7 cellular contexts compared by ENCODE assay signal in the genomic region with DNA sequence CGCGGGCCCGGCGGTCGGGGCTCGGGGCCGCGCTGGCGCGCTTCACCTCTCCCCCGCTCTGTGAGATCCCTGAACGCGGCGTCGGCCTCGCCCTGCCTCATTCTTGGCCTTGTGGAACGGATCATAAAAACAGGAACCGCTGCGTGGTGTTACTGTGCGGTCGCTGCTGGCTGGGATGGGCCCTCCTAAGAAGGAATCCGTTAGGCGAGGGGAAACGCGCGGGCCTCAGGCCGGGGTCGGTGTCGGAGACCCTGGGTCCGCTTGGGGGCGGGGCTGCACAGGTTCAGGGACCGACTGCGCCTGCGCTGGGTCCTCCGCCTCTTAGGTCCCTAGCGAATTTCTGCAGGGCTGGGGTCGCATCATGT. TPM values are rescaled to one million over a fixed set of nuclear protein-coding genes. Genes with fewer than 3 reads are reported as not detected.
DNase-seq lines count a peak whose midpoint lies in the region; ATAC-seq and TF ChIP-seq lines count a peak whose summit lies in the region.

No MANE protein-coding gene starts in this region.

- H3K4me3 Mint-ChIP-seq in WTC11, result peak overlapping the region; percentile 92

- H3K27ac Mint-ChIP-seq in WTC11, result no peak overlapping the region; the same call in 1 of the 2 replicates

- DNase-seq in NCI-H2029 treated with DMSO at 0.1 percent for 48 hours (lab: John Stamatoyannopoulos, UW) (peak; percentile 10), WTC11 (ENCODE audit: low spot score) (peak; percentile 91), cardiac fibroblast (ENCODE audit: low read depth in 2 of 2) (peak; percentile 66 to 71), iris pigment epithelial cell (ENCODE audit: low read depth) (peak; percentile 44)
- DNase-seq in stimulated activated CD4-positive, alpha-beta T cell treated with anti-CD3 and anti-CD28 coated beads, Interleukin-12 subunit alpha, Interleukin-12 subunit beta, amount 100 ng/mL, for 4 hours, result peak; percentile 81

- H3K36me3 Mint-ChIP-seq in WTC11, result peaks cover 30% of the 10 kb centered on the region

- H3K27me3 Mint-ChIP-seq in WTC11 (ENCODE audit: low read depth), result no peaks in the 10 kb centered on the region

- peak overlapping the region; percentile 77 to 96 for H3K4me3 ChIP-seq in cardiac fibroblast (replicated peaks in 1 of 2; ENCODE audit: low read depth in 2 of 2, low read length in 2 of 2)

- H3K9me3 Mint-ChIP-seq in WTC11, result no peaks in the 10 kb centered on the region

- CTCF ChIA-PET in WTC11 (lab: Charles Lee), result no interaction called here

- peaks cover 20% of the 10 kb centered on the region for H3K4me1 Mint-ChIP-seq in WTC11

- POLR2A ChIA-PET in WTC11 (lab: Charles Lee), result no interaction called here

- peak; percentile 37 for ATAC-seq in GM18502 (IDR thresholded peaks at IDR 0.05; ENCODE audit: poor library complexity, unreplicated experiment)
- peak; percentile 26 for ATAC-seq in HG02938 (IDR thresholded peaks at IDR 0.05; ENCODE audit: unreplicated experiment)
- ATAC-seq in WTC11, result peak; percentile 79

- TF ChIP-seq CTCF in WTC11 (IDR thresholded peaks at IDR 0.05) (no peak), cardiac fibroblast (IDR thresholded peaks at IDR 0.05; ENCODE audit: low read depth, low read length) (no peak)

TF ChIP-seq in WTC11, 78 proteins besides CTCF, POLR2A, EP300 and RAD21:
- TF ChIP-seq FOXK1 (CRISPR knock-in tag; IDR thresholded peaks at IDR 0.05) (no peak; the same call in 1 of the 2 replicates), ZNF121 (CRISPR knock-in tag; IDR thresholded peaks at IDR 0.05) (peak; percentile 50; the same call in 1 of the 2 replicates), ZNF671 (CRISPR knock-in tag; IDR thresholded peaks at IDR 0.05) (no peak), TEAD1 (CRISPR knock-in tag; IDR thresholded peaks at IDR 0.05) (0 out of 2 replicates have a peak, but pooled peaks have one; percentile 24), CREM (CRISPR knock-in tag; IDR thresholded peaks at IDR 0.05) (0 out of 2 replicates have a peak, but pooled peaks have one; percentile 32), CBFB (CRISPR knock-in tag; IDR thresholded peaks at IDR 0.05; ENCODE audit: low read depth) (no peak), TCF7 (CRISPR knock-in tag; IDR thresholded peaks at IDR 0.05; ENCODE audit: low read depth) (no peak), ZNF423 (CRISPR knock-in tag; IDR thresholded peaks at IDR 0.05) (no peak), NFE2L1 (CRISPR knock-in tag; IDR thresholded peaks at IDR 0.05) (0 out of 2 replicates have a peak, but pooled peaks have one; percentile 53)
- TF ChIP-seq, protein P1, sequence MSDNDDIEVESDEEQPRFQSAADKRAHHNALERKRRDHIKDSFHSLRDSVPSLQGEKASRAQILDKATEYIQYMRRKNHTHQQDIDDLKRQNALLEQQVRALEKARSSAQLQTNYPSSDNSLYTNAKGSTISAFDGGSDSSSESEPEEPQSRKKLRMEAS (CRISPR knock-in tag; IDR thresholded peaks at IDR 0.05), result peak; percentile 22
- TF ChIP-seq, protein P2, sequence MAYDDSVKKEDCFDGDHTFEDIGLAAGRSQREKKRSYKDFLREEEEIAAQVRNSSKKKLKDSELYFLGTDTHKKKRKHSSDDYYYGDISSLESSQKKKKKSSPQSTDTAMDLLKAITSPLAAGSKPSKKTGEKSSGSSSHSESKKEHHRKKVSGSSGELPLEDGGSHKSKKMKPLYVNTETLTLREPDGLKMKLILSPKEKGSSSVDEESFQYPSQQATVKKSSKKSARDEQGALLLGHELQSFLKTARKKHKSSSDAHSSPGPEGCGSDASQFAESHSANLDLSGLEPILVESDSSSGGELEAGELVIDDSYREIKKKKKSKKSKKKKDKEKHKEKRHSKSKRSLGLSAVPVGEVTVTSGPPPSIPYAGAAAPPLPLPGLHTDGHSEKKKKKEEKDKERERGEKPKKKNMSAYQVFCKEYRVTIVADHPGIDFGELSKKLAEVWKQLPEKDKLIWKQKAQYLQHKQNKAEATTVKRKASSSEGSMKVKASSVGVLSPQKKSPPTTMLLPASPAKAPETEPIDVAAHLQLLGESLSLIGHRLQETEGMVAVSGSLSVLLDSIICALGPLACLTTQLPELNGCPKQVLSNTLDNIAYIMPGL (CRISPR knock-in tag; IDR thresholded peaks at IDR 0.05), result peak; percentile 68; the same call in 1 of the 2 replicates
- TF ChIP-seq, protein P3, sequence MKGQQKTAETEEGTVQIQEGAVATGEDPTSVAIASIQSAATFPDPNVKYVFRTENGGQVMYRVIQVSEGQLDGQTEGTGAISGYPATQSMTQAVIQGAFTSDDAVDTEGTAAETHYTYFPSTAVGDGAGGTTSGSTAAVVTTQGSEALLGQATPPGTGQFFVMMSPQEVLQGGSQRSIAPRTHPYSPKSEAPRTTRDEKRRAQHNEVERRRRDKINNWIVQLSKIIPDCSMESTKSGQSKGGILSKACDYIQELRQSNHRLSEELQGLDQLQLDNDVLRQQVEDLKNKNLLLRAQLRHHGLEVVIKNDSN (CRISPR knock-in tag; IDR thresholded peaks at IDR 0.05), result 0 out of 2 replicates have a peak, but pooled peaks have one; percentile 0
- TF ChIP-seq, protein P4, sequence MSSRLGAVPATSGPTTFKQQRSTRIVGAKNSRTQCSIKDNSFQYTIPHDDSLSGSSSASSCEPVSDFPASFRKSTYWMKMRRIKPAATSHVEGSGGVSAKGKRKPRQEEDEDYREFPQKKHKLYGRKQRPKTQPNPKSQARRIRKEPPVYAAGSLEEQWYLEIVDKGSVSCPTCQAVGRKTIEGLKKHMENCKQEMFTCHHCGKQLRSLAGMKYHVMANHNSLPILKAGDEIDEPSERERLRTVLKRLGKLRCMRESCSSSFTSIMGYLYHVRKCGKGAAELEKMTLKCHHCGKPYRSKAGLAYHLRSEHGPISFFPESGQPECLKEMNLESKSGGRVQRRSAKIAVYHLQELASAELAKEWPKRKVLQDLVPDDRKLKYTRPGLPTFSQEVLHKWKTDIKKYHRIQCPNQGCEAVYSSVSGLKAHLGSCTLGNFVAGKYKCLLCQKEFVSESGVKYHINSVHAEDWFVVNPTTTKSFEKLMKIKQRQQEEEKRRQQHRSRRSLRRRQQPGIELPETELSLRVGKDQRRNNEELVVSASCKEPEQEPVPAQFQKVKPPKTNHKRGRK (CRISPR knock-in tag; IDR thresholded peaks at IDR 0.05; ENCODE audit: borderline replicate concordance), result no peak
TF ChIP-seq in WTC11: peak in this region for 7.

RNA-seq across cellular contexts. Expression of a gene that starts 0.4 kb away (rescaled TPM):
- 53.0 to 59.0 TPM (median 56.0 TPM) in 3 replicates for total RNA-seq in WTC11 (2021)

RNA-seq across cellular contexts. Expression of a gene that starts 5.2 kb away (rescaled TPM):
- total RNA-seq in WTC11 (2021), result 18.0 to 21.0 TPM (median 19.2 TPM) in 3 replicates

RNA-seq across cellular contexts. Expression of a gene that starts 49.7 kb away (rescaled TPM):
- total RNA-seq in WTC11 (2021), result 0.30 to 0.46 TPM (median 0.39 TPM) in 3 replicates

Comparison
In these comparisons a context has a peak if more than half of its experiments do, and no peak if none do; other contexts are left out.
1. Peak in every context shown above with its lines: DNase-seq, ATAC-seq and H3K4me3 ChIP-seq.
2. ATAC-seq: peak in every context shown above with its lines; median percentile 79 in WTC11; 37 in GM18502; 26 in HG02938.
3. DNase-seq: peak in every context shown above with its lines; median percentile 91 in WTC11; 81 in stimulated activated CD4-positive, alpha-beta T cell treated with anti-CD3 and anti-CD28 coated beads, Interleukin-12 subunit alpha, Interleukin-12 subunit beta, amount 100 ng/mL, for 4 hours; 68 in cardiac fibroblast; 44 in iris pigment epithelial cell; 10 in NCI-H2029 treated with DMSO at 0.1 percent for 48 hours.